In genomic region chr7:38889872-38890432, GRCh38 we compare ENCODE assay signal across 22 cellular contexts. TPM values are rescaled to one million over a fixed set of nuclear protein-coding genes. Genes with fewer than 3 reads are reported as not detected.
DNase-seq lines count a peak whose midpoint lies in the region; ATAC-seq and TF ChIP-seq lines count a peak whose summit lies in the region.
"Had no signal": no experiment of that assay in that cellular context is flagged by ENCODE, and none has a peak within 500 bp of the region (broad histone marks: within the 10 kb centered on the region; RNA-seq: fewer than 3 reads in every experiment).

No MANE protein-coding gene starts in this region.

- intact Hi-C loops in left ventricle myocardium superior (cut with micrococcal nuclease) = no loop called here

- no peaks in the 10 kb centered on the region for H3K36me3 ChIP-seq in cardiac muscle cell
- no peaks in the 10 kb centered on the region for H3K36me3 ChIP-seq in thoracic aorta
- H3K36me3 ChIP-seq: SJSA1 had no signal

- no peaks in the 10 kb centered on the region for H3K4me1 Mint-ChIP-seq in glutamatergic neuron (ENCODE audit: low read depth, unreplicated experiment)
- H3K4me1 Mint-ChIP-seq: nephron had no signal

- no peak for DNase-seq in cardiac muscle cell (ENCODE audit: low read depth in 1 of 2, low spot score in 1 of 2)
- no peak for DNase-seq in left ventricle myocardium superior
- no peak for DNase-seq in RWPE1 (ENCODE audit: low spot score)
- DNase-seq in glutamatergic neuron = no peak
- no peak for DNase-seq in thoracic aorta (ENCODE audit: low spot score)
- no peak for DNase-seq in medulla oblongata (ENCODE audit: extremely low spot score)
- DNase-seq in NCI-H226 = no peak
- no peak for DNase-seq in DMS 273 (lab: John Stamatoyannopoulos, UW; ENCODE audit: unreplicated experiment)
- DNase-seq: activated CD4-positive, alpha-beta T cell treated with anti-CD3 and anti-CD28 coated beads for 1 hour; activated CD8-positive, alpha-beta memory T cell treated with anti-CD3 and anti-CD28 coated beads, Interleukin-2, amount 10 ng/mL, durations not matched to agents 7 days and 5 days; activated naive CD4-positive, alpha-beta T cell; mesenchymal stem cell; NCI-H2029 treated with DMSO at 0.1 percent for 48 hours; NCI-H510A treated with DMSO at 0.1 percent for 48 hours; retina; stomach; T1000 had no signal

- TF ChIP-seq CTCF in cardiac muscle cell (IDR thresholded peaks at IDR 0.05; ENCODE audit: low read depth, low read length) = peak; percentile 6
- TF ChIP-seq CTCF in RWPE1 (conservative IDR thresholded peaks at IDR 0.05; ENCODE audit: low read depth) = peak; percentile 23; the same call in 1 of the 2 replicates
- TF ChIP-seq CTCF in glutamatergic neuron (IDR thresholded peaks at IDR 0.05; ENCODE audit: partially characterized antibody, unreplicated experiment) = peak; percentile 78
- peak; percentile 29 for TF ChIP-seq CTCF in thoracic aorta (IDR thresholded peaks at IDR 0.05)

- ATAC-seq in left ventricle myocardium superior (no peak), thoracic aorta (ENCODE audit: insufficient number of reproducible peaks, low FRiP score, low read depth) (no peak)
- ATAC-seq: A549; activated CD8-positive, alpha-beta memory T cell treated with anti-CD3 and anti-CD28 coated beads, Interleukin-2, amount 10 ng/mL, durations not matched to agents 7 days and 5 days had no signal

- no peaks in the 10 kb centered on the region for H3K9me3 Mint-ChIP-seq in glutamatergic neuron (ENCODE audit: unreplicated experiment)

- H3K9me3 ChIP-seq in cardiac muscle cell (ENCODE audit: low read depth) (no peaks in the 10 kb centered on the region), thoracic aorta (no peaks in the 10 kb centered on the region)
- H3K9me3 ChIP-seq: ascending aorta, SJSA1 had no signal

- POLR2A ChIA-PET in RWPE1 (lab: Yijun Ruan, JAX; ENCODE audit: low non-redundant PET) = no interaction called here

- CTCF ChIA-PET in RWPE1 (lab: Yijun Ruan, JAX) = interaction anchor here (0.6 kb wide), 1 partner anchor 603 kb away, joined by 5 read pairs; no protein-coding TSS in a partner anchor

- H3K4me3 Mint-ChIP-seq in glutamatergic neuron (ENCODE audit: unreplicated experiment) = no peak overlapping the region
- H3K4me3 Mint-ChIP-seq: activated CD8-positive, alpha-beta memory T cell treated with anti-CD3 and anti-CD28 coated beads, Interleukin-2, amount 10 ng/mL, durations not matched to agents 7 days and 5 days; IgD-negative memory B cell; nephron had no signal

- no peak overlapping the region for H3K27ac Mint-ChIP-seq in glutamatergic neuron (ENCODE audit: unreplicated experiment)
- H3K27ac Mint-ChIP-seq: activated CD8-positive, alpha-beta memory T cell treated with anti-CD3 and anti-CD28 coated beads, Interleukin-2, amount 10 ng/mL, durations not matched to agents 7 days and 5 days; nephron had no signal

- peaks cover 7% of the 10 kb centered on the region for H3K36me3 Mint-ChIP-seq in glutamatergic neuron (ENCODE audit: unreplicated experiment)

- no peak overlapping the region for H3K4me3 ChIP-seq in cardiac muscle cell
- H3K4me3 ChIP-seq in thoracic aorta = no peak overlapping the region
- H3K4me3 ChIP-seq: A549, ascending aorta, SJSA1, stomach had no signal

- H3K27ac ChIP-seq in cardiac muscle cell (no peak overlapping the region), RWPE1 (no peak overlapping the region), thoracic aorta (no peak overlapping the region)
- H3K27ac ChIP-seq: A549, ascending aorta, SJSA1, stomach had no signal

- H3K4me1 ChIP-seq in cardiac muscle cell (ENCODE audit: low read depth) = no peaks in the 10 kb centered on the region
- no peaks in the 10 kb centered on the region for H3K4me1 ChIP-seq in thoracic aorta (ENCODE audit: control insufficient read depth in 1 of 2, low read depth in 2 of 2)
- H3K4me1 ChIP-seq: A549, ascending aorta, stomach had no signal

- H3K27me3 Mint-ChIP-seq in glutamatergic neuron (ENCODE audit: unreplicated experiment) = no peaks in the 10 kb centered on the region
- H3K27me3 Mint-ChIP-seq: activated CD8-positive, alpha-beta memory T cell treated with anti-CD3 and anti-CD28 coated beads, Interleukin-2, amount 10 ng/mL, durations not matched to agents 7 days and 5 days; IgD-negative memory B cell had no signal

- H3K27me3 ChIP-seq in cardiac muscle cell (no peaks in the 10 kb centered on the region), thoracic aorta (replicated peaks; ENCODE audit: insufficient read depth) (no peaks in the 10 kb centered on the region)
- H3K27me3 ChIP-seq: ascending aorta, SJSA1, stomach had no signal

RNA-seq across cellular contexts. Expression of gene VPS41, which starts 19.0 kb away (rescaled TPM):
- 30.6 and 73.7 TPM in 2 replicates for total RNA-seq in cardiac muscle cell
- 31.3 and 38.5 TPM in 2 replicates for polyA plus RNA-seq in cardiac muscle cell
- 33.7 TPM for total RNA-seq in left ventricle myocardium superior
- 108 TPM for total RNA-seq in glutamatergic neuron (ENCODE audit: unreplicated experiment)
- 10 to 100 TPM; 39.1 to 52.5 TPM for total RNA-seq in thoracic aorta

Comparison
In these comparisons a context has a peak if more than half of its experiments do, and no peak if none do; other contexts are left out.
1. CTCF ChIP-seq: peak in every context shown above with its lines; median percentile 78 in glutamatergic neuron; 29 in thoracic aorta; 23 in RWPE1; 6 in cardiac muscle cell.